In genomic region chr12:105469182-105469581, GRCh38 we compare ENCODE assay signal across 25 cellular contexts.
"Had no signal": no experiment of that assay in that cellular context is flagged by ENCODE, and none has a peak within 500 bp of the region (broad histone marks: within the 10 kb centered on the region; RNA-seq: fewer than 3 reads in every experiment).

No MANE protein-coding gene starts in this region.

- H3K9me3 ChIP-seq: body of pancreas, mucosa of descending colon, neutrophil, SJSA1, vagina had no signal

- ATAC-seq: activated CD8-positive, alpha-beta T cell treated with anti-CD3 and anti-CD28 coated beads for 36 hours; body of pancreas; foreskin keratinocyte; mucosa of descending colon; naive thymus-derived CD8-positive, alpha-beta T cell; stimulated activated naive B cell treated with anti-CD40 and anti-IgM and Interleukin-4, amounts not matched to agents 10 μg/mL and 1 μg/mL and 100 μg/mL, for 72 hours had no signal

- H3K27ac ChIP-seq: body of pancreas, dorsolateral prefrontal cortex, foreskin keratinocyte, neutrophil, SJSA1, vagina had no signal

- DNase-seq: activated B cell treated with CpG ODN at 0.5 μM for 24 hours; activated CD4-positive, alpha-beta T cell treated with anti-CD3 and anti-CD28 coated beads for 48 hours; activated CD8-positive, alpha-beta T cell treated with anti-CD3 and anti-CD28 coated beads for 36 hours; activated naive CD4-positive, alpha-beta T cell treated with Interleukin-2 at 50 U/mL for 16 hours; activated naive CD8-positive, alpha-beta T cell treated with anti-CD3 and anti-CD28 coated beads, Interleukin-2, amount 10 ng/mL, durations not matched to agents 7 days and 5 days; activated T-cell treated with anti-CD3 and anti-CD28 coated beads, Interleukin-2, amount 50 U/mL, for 24 hours; amygdala; body of pancreas; caudate nucleus; dorsolateral prefrontal cortex; foreskin keratinocyte; hypothalamus; islet precursor cell; mammary epithelial cell; mucosa of descending colon; naive thymus-derived CD8-positive, alpha-beta T cell; retina; stimulated activated CD4-positive, alpha-beta T cell treated with anti-CD3 and anti-CD28 coated beads, Interleukin-15, amount 100 ng/mL, for 24 hours; stimulated activated CD4-positive, alpha-beta T cell treated with anti-CD3 and anti-CD28 coated beads, Interleukin-4, amount 100 ng/mL, for 1 hour; stimulated activated naive B cell treated with anti-CD40 and anti-IgM and Interleukin-4, amounts not matched to agents 10 μg/mL and 1 μg/mL and 100 μg/mL, for 72 hours; SW 1271 had no signal

- H3K27me3 ChIP-seq: body of pancreas, foreskin keratinocyte, SJSA1, vagina had no signal

- H3K36me3 ChIP-seq: neutrophil, SJSA1, vagina had no signal

- H3K4me3 ChIP-seq: body of pancreas, dorsolateral prefrontal cortex, mucosa of descending colon, SJSA1, skin epidermis, vagina had no signal

- H3K4me1 ChIP-seq: body of pancreas, foreskin keratinocyte, vagina had no signal
